Comparison of ENCODE assay signal across 6 cellular contexts in the genomic region with DNA sequence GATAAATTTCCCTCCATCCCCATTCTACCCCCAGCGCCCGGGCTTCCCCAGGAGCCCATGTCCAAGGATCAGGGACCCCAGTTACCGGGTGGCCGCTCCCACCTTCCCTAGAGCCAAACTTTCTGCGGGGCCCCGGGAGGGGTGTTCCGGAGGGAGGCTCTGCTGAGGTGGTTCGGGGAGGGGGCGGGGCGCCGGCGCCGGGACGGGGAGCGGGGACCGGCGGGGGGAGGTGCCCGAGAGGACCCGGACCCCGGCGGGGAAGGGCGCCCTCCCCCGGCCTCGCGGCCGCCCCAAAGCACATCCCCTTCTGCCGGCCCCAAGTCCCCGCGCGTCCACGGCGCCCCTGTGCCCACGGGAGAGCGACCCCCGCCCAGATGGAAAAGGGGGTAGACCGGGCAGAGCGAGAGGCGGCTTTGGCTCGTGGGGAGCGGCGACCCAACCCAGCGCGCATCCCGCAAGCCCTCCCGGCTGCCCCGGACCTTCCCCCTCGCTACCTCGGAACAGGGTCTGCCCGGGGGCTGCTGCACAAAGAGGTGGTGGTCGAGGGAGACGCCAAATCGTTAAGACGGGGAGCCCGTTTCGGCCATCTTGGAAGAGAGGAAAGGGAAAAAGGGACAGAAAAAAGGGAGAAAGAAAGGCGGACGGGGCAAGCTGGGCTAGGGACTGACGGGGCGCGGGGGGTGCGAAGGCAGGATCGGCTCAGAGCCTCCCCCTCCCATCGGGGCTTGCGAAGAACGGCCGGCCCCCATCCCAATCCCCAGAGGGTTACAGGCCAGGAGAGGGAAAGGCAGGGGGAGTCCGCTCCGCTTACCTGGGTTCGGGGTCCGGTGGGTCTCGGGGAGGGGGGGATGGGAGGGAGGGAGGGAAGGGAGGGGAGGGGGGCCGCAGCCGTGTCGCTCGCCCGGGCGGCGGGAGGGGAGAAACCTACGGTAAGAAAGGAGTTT. TPM values are rescaled to one million over a fixed set of nuclear protein-coding genes. Genes with fewer than 3 reads are reported as not detected.
DNase-seq lines count a peak whose midpoint lies in the region; TF ChIP-seq lines count a peak whose summit lies in the region.

No MANE protein-coding gene starts in this region.

- peak overlapping the region; percentile 35 to 52 for H3K9ac ChIP-seq in duodenal mucosa (ENCODE audit: low read depth in 1 of 2, low read length in 2 of 2)

- H3K27ac ChIP-seq in A673 (ENCODE audit: low read depth, low read length, poor library complexity, severe bottlenecking), result peak overlapping the region; percentile 81
- H3K27ac ChIP-seq in duodenal mucosa (ENCODE audit: low read depth, low read length), result peak overlapping the region; percentile 59

- no peak for TF ChIP-seq EP300 in Ishikawa (IDR thresholded peaks at IDR 0.05; ENCODE audit: borderline replicate concordance)

- TF ChIP-seq CTCF in A673 (conservative IDR thresholded peaks at IDR 0.05; ENCODE audit: low read depth, low read length) (no peak), retinal pigment epithelial cell (conservative IDR thresholded peaks at IDR 0.05; ENCODE audit: low read depth, low read length) (no peak)

- intact Hi-C loops in A673 (cut with micrococcal nuclease; ENCODE audit: unreplicated experiment), result no loop called here

- TF ChIP-seq POLR2A in erythroblast (IDR thresholded peaks at IDR 0.05; ENCODE audit: low read length), result no peak

- BruUV-seq in A673 (replicated peaks; lab: Mats Ljungman, UMichigan), result no TSS peak

- H3K4me1 ChIP-seq in A673 (ENCODE audit: insufficient read depth, low read length, poor library complexity, severe bottlenecking) (peaks cover 28% of the 10 kb centered on the region), duodenal mucosa (ENCODE audit: control insufficient read depth in 1 of 2, insufficient read depth in 2 of 2, low read length in 2 of 2) (peaks cover 40 to 65% of the 10 kb centered on the region in 2 donors)

- POLR2A ChIA-PET in A673 (lab: Charles Lee; ENCODE audit: low non-redundant PET), result no interaction called here

- DNase-seq in A673 (ENCODE audit: low spot score), result peak; percentile 37
- DNase-seq in retinal pigment epithelial cell (ENCODE audit: low read depth), result no peak
- no peak for DNase-seq in erythroblast (lab: John Stamatoyannopoulos, UW)
- DNase-seq in activated CD4-positive, alpha-beta T cell treated with anti-CD3 and anti-CD28 coated beads for 48 hours, result no peak

- no peak for TF ChIP-seq RAD21 in Ishikawa (IDR thresholded peaks at IDR 0.05; ENCODE audit: low read depth)

- no peaks in the 10 kb centered on the region for H3K36me3 ChIP-seq in A673 (ENCODE audit: insufficient read depth, low read length, poor library complexity, severe bottlenecking)
- H3K36me3 ChIP-seq in duodenal mucosa (ENCODE audit: control insufficient read depth in 1 of 2, insufficient read depth in 2 of 2, low read length in 2 of 2), result no peaks in the 10 kb centered on the region

- H3K4me3 ChIP-seq in A673 (ENCODE audit: low read depth, low read length, poor library complexity, severe bottlenecking) (peak overlapping the region; percentile 86), duodenal mucosa (ENCODE audit: low read depth in 1 of 2, low read length in 2 of 2) (peak overlapping the region; percentile 66 to 77), retinal pigment epithelial cell (ENCODE audit: low read length) (peak overlapping the region; percentile 84)

- H3K9me3 ChIP-seq in A673 (ENCODE audit: low read depth, low read length, poor library complexity, severe bottlenecking), result no peaks in the 10 kb centered on the region
- no peaks in the 10 kb centered on the region for H3K9me3 ChIP-seq in duodenal mucosa (ENCODE audit: control insufficient read depth in 1 of 2, low read length in 2 of 2)

- H3K27me3 ChIP-seq in A673 (replicated peaks; ENCODE audit: insufficient read depth, low read depth, low read length, poor library complexity) (no peaks in the 10 kb centered on the region), duodenal mucosa (ENCODE audit: control insufficient read depth in 1 of 2, insufficient read depth in 2 of 2, low read length in 2 of 2) (peaks cover 3 to 7% of the 10 kb centered on the region in 2 donors)

- CTCF ChIA-PET in A673 (lab: Charles Lee), result no interaction called here

TF ChIP-seq in Ishikawa, 13 proteins besides CTCF, POLR2A, EP300 and RAD21:
- TF ChIP-seq YY1 (IDR thresholded peaks at IDR 0.05; ENCODE audit: low read depth) (peak; percentile 74), NFIC (IDR thresholded peaks at IDR 0.05) (no peak), FOXM1 (IDR thresholded peaks at IDR 0.05; ENCODE audit: borderline replicate concordance, low read depth) (no peak), ZBTB7A (IDR thresholded peaks at IDR 0.05; ENCODE audit: low read depth) (peak; percentile 96)

RNA-seq across cellular contexts. Expression of a gene that starts 0.5 kb away (rescaled TPM):
- 34.4 and 42.0 TPM in 2 replicates for total RNA-seq in A673 (2021)

RNA-seq across cellular contexts. Expression of a gene that starts 4.9 kb away (rescaled TPM):
- 217 and 232 TPM in 2 replicates for total RNA-seq in A673 (2021)

RNA-seq across cellular contexts. Expression of a gene that starts 17.5 kb away (rescaled TPM):
- total RNA-seq in A673 (2021), result 6.6 and 8.5 TPM in 2 replicates

RNA-seq across cellular contexts. Expression of a gene that starts 42.6 kb away (rescaled TPM):
- 41.4 and 59.5 TPM in 2 replicates for total RNA-seq in A673 (2021)

RNA-seq across cellular contexts. Expression of a gene that starts 51.7 kb away (rescaled TPM):
- 28.0 and 35.7 TPM in 2 replicates for total RNA-seq in A673 (2021)
